In the genomic region with DNA sequence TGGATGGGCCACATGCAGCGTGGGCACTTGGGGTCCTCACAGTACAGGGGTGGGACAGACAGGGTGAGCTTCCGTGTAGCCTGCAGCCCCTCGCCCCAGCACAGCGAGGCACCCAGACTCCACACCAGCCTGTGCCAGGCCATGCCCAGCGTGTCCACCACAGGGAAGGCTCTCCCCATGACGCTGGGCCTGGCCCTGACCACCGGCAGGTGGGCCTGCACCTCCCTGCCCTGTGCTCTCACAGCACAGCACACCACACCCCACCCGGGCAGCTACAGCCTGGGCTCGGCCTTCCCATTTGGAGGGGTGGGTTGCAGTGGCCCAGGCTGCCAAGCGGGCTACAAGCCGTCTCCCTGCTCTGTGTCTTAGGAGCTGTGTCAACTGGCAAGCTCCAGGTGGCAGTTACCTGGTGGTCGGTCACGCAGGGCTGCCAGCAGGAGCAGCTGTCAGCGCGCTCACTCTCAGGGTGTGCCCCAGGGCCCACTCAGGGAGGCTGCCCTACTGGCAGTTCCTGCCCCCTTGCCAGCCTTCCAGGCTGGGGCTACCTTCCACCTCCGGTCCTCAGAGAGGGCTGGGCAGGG, we compare ENCODE assay signal across 21 cellular contexts. TPM values are rescaled to one million over a fixed set of nuclear protein-coding genes. Genes with fewer than 3 reads are reported as not detected.
DNase-seq lines count a peak whose midpoint lies in the region; ATAC-seq and TF ChIP-seq lines count a peak whose summit lies in the region.
"Had no signal": no experiment of that assay in that cellular context is flagged by ENCODE, and none has a peak within 500 bp of the region (broad histone marks: within the 10 kb centered on the region; RNA-seq: fewer than 3 reads in every experiment).

No MANE protein-coding gene starts in this region.

- H3K27me3 Mint-ChIP-seq in H9 (ENCODE audit: low read depth), result no peaks in the 10 kb centered on the region
- H3K27me3 Mint-ChIP-seq: activated naive CD8-positive, alpha-beta T cell treated with anti-CD3 and anti-CD28 coated beads, Interleukin-2, amount 50 U/mL, for 24 hours had no signal

- H2BK120ac ChIP-seq in H9 (ENCODE audit: low read depth, low read length, poor library complexity, severe bottlenecking), result no peak overlapping the region

- no peak for TF ChIP-seq POLR2A in suprapubic skin (IDR thresholded peaks at IDR 0.05)

- peaks cover 0 to 5% of the 10 kb centered on the region in 2 experiments; a peak in 1 of 4 replicates for H3K4me1 Mint-ChIP-seq in H9
- H3K4me1 Mint-ChIP-seq: nephron had no signal

- DNase-seq in H9, result no peak
- peak in 1 of 2 donors; percentile 48 for DNase-seq in suprapubic skin (ENCODE audit: low spot score in 2 of 2)
- DNase-seq in NCI-H1436 treated with DMSO at 0.1 percent for 48 hours (lab: John Stamatoyannopoulos, UW), result no peak
- DNase-seq in HAP-1 (ENCODE audit: low spot score in 2 of 2), result no peak
- DNase-seq in NCI-H82 treated with DMSO at 0.1 percent for 48 hours (lab: John Stamatoyannopoulos, UW; ENCODE audit: unreplicated experiment), result no peak
- DNase-seq: activated CD4-positive, alpha-beta T cell treated with anti-CD3 and anti-CD28 coated beads for 1 hour; activated naive CD8-positive, alpha-beta T cell treated with anti-CD3 and anti-CD28 coated beads, Interleukin-2, amount 50 U/mL, for 24 hours; effector CD4-positive, alpha-beta T cell; mammary epithelial cell; NCI-H2081 treated with DMSO at 0.1 percent for 48 hours; NCI-H526 treated with DMSO at 0.1 percent for 48 hours; stimulated activated naive CD4-positive, alpha-beta T cell treated with Interleukin-2 at 50 U/mL for 16 hours; T-helper 9 cell had no signal

- H3K18ac ChIP-seq in H9 (ENCODE audit: insufficient read length, low read depth, low read length), result no peak overlapping the region

- H2BK20ac ChIP-seq in H9 (ENCODE audit: low read depth, low read length, poor library complexity, severe bottlenecking), result no peak overlapping the region

- H3K27me3 ChIP-seq in H9 (ENCODE audit: insufficient read depth, low read length) (no peaks in the 10 kb centered on the region), muscle layer of colon (ENCODE audit: control insufficient read depth in 1 of 2, insufficient read depth in 2 of 2, low read length in 2 of 2) (no peaks in the 10 kb centered on the region), suprapubic skin (no peaks in the 10 kb centered on the region), HAP-1 (ENCODE audit: low read depth) (no peaks in the 10 kb centered on the region)
- H3K27me3 ChIP-seq: cardiac muscle cell had no signal

- no CpG with 5 or more reads among the region's 16 CpGs for WGBS in H9 (ENCODE audit: extremely low coverage, insufficient read length, low lambda C conversion rate)
- 81% methylated on average over 7 of the region's 16 CpGs for WGBS in suprapubic skin

- H3K4me3 ChIP-seq in muscle layer of colon (ENCODE audit: low read depth in 1 of 2, low read length in 2 of 2), result peak overlapping the region in 1 of 2 donors; percentile 43
- H3K4me3 ChIP-seq in suprapubic skin, result no peak overlapping the region
- H3K4me3 ChIP-seq in HAP-1, result no peak overlapping the region
- H3K4me3 ChIP-seq: cardiac muscle cell, K562, SK-N-MC had no signal

- H3K9me3 Mint-ChIP-seq in H9, result no peaks in the 10 kb centered on the region
- H3K9me3 Mint-ChIP-seq: activated naive CD8-positive, alpha-beta T cell treated with anti-CD3 and anti-CD28 coated beads, Interleukin-2, amount 50 U/mL, for 24 hours; nephron had no signal

- H3K4me3 Mint-ChIP-seq in H9, result no peak overlapping the region
- H3K4me3 Mint-ChIP-seq: activated naive CD8-positive, alpha-beta T cell treated with anti-CD3 and anti-CD28 coated beads, Interleukin-2, amount 50 U/mL, for 24 hours; nephron had no signal

- ATAC-seq in GM19328 (IDR thresholded peaks at IDR 0.05; ENCODE audit: unreplicated experiment), result no peak
- ATAC-seq: activated naive CD8-positive, alpha-beta T cell treated with anti-CD3 and anti-CD28 coated beads, Interleukin-2, amount 50 U/mL, for 24 hours; K562 had no signal

- no peak overlapping the region; a peak in 1 of 7 replicates for H3K27ac Mint-ChIP-seq in H9
- H3K27ac Mint-ChIP-seq: activated naive CD8-positive, alpha-beta T cell treated with anti-CD3 and anti-CD28 coated beads, Interleukin-2, amount 50 U/mL, for 24 hours; nephron had no signal

- in situ Hi-C loops in HAP-1 (cut with MboI; ENCODE audit: low sequenced_read_pairs), result no loop called here

- no peak overlapping the region for H3K56ac ChIP-seq in H9 (ENCODE audit: insufficient read length, low read depth, low read length)

- H2BK12ac ChIP-seq in H9 (ENCODE audit: insufficient read length, low read depth, low read length), result no peak overlapping the region

- H3K27ac ChIP-seq in H9 (ENCODE audit: insufficient read length, low read depth, low read length) (no peak overlapping the region), cingulate gyrus (ENCODE audit: low read depth, low read length) (peak overlapping the region; percentile 41), muscle layer of colon (ENCODE audit: low read depth, low read length) (peak overlapping the region; percentile 96), suprapubic skin (peak overlapping the region; percentile 34)
- H3K27ac ChIP-seq: HL-60, SK-N-MC had no signal

- H3K4me1 ChIP-seq in H9 (ENCODE audit: insufficient read depth, low read length) (no peaks in the 10 kb centered on the region), muscle layer of colon (ENCODE audit: insufficient read depth, low read length) (peaks cover 71% of the 10 kb centered on the region), suprapubic skin (peaks cover 44% of the 10 kb centered on the region), HAP-1 (no peaks in the 10 kb centered on the region)

- no peak overlapping the region for H3K23ac ChIP-seq in H9 (ENCODE audit: insufficient read length, low read depth, low read length)

- H3K9ac ChIP-seq in H9 (ENCODE audit: extremely low read depth, insufficient read length, low read length) (no peak overlapping the region), muscle layer of colon (ENCODE audit: low read length) (peak overlapping the region; percentile 51)

- H3K36me3 Mint-ChIP-seq in H9 (ENCODE audit: insufficient read depth in 1 of 3, low read depth in 3 of 3), result peaks cover 0 to 13% (median 2%) of the 10 kb centered on the region in 3 experiments; a peak in 3 of 7 replicates

- H2BK15ac ChIP-seq in H9 (ENCODE audit: low read depth, low read length), result no peak overlapping the region

- H3K14ac ChIP-seq in H9 (ENCODE audit: insufficient read depth, low read length), result peak overlapping the region; percentile 24; the same call in 1 of the 2 replicates

- no peak overlapping the region for H4K8ac ChIP-seq in H9 (replicated peaks; ENCODE audit: insufficient read length, low read depth, low read length)

- H4K5ac ChIP-seq in H9 (ENCODE audit: insufficient read length, low read depth, low read length), result no peak overlapping the region

- H3K23me2 ChIP-seq in H9 (ENCODE audit: insufficient read length, low read depth, low read length, poor library complexity, severe bottlenecking), result no peaks in the 10 kb centered on the region

- H2BK5ac ChIP-seq in H9 (ENCODE audit: insufficient read length, low read length), result no peak overlapping the region

- H4K20me1 ChIP-seq in H9 (ENCODE audit: control insufficient read depth, insufficient read depth, insufficient read length), result no peaks in the 10 kb centered on the region

- no peak overlapping the region for H4K91ac ChIP-seq in H9 (ENCODE audit: insufficient read length, low read depth, low read length)

- H3T11ph ChIP-seq in H9 (ENCODE audit: low read length), result no peak overlapping the region

- no peak for TF ChIP-seq CTCF in H9 (conservative IDR thresholded peaks at IDR 0.05)
- TF ChIP-seq CTCF in suprapubic skin (IDR thresholded peaks at IDR 0.05), result no peak

- H3K79me2 ChIP-seq in H9 (ENCODE audit: insufficient read depth, low read length), result no peaks in the 10 kb centered on the region

- no peak for TF ChIP-seq EP300 in suprapubic skin (IDR thresholded peaks at IDR 0.05)

- no peak overlapping the region for H3K4ac ChIP-seq in H9 (ENCODE audit: low read depth, low read length)

- H3K9me3 ChIP-seq in H9 (ENCODE audit: control insufficient read depth, low read depth, low read length), result no peaks in the 10 kb centered on the region
- H3K9me3 ChIP-seq in muscle layer of colon (ENCODE audit: low read length), result no peaks in the 10 kb centered on the region
- no peaks in the 10 kb centered on the region for H3K9me3 ChIP-seq in suprapubic skin
- no peaks in the 10 kb centered on the region for H3K9me3 ChIP-seq in HAP-1

- no peak overlapping the region for H3K4me2 ChIP-seq in H9 (ENCODE audit: insufficient read depth, insufficient read length, low read length)

- H3K79me1 ChIP-seq in H9 (ENCODE audit: insufficient read depth, low read depth, low read length, poor library complexity, severe bottlenecking), result peaks cover 3% of the 10 kb centered on the region

- H2AK5ac ChIP-seq in H9 (ENCODE audit: insufficient read length, low read length), result no peak overlapping the region

- H3K36me3 ChIP-seq in muscle layer of colon (ENCODE audit: insufficient read depth, low read length), result peaks cover 38% of the 10 kb centered on the region
- peaks cover 39% of the 10 kb centered on the region for H3K36me3 ChIP-seq in suprapubic skin
- H3K36me3 ChIP-seq in HAP-1 (replicated peaks), result no peaks in the 10 kb centered on the region
- H3K36me3 ChIP-seq: cardiac muscle cell had no signal

- H2AFZ ChIP-seq in H9 (ENCODE audit: low read length), result no peak overlapping the region

RNA-seq across cellular contexts. Expression of gene MOB2, which starts 4.6 kb away (rescaled TPM):
- total RNA-seq in H9 (2021) (22.7 and 24.2 TPM in 2 replicates), suprapubic skin (100 to 1,000 TPM in 1 of 4 donors, 10 to 100 TPM in 3; 63.8 to 104 (median 95.8) TPM)
